1 cellular context compared by ENCODE assay signal in the genomic region with DNA sequence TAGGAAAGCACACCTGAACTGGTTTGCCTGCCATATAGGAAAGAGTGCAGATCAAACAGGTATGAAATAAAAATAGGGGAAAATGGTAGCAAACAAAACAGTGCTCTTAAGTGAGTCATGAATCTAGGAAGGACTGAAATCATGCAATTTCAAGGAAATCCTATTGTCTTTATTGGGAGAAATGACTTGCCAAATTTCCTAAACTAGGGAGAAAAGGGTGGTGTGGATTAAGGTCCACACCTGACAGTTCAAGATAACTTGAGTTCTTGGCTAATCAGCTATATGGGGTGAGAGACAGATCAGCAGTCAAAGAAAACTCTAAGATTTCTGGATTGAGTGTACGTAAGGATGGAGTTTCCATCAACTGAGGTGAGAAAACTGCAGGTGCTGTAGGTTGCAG.
TF ChIP-seq lines count a peak whose summit lies in the region.

No MANE protein-coding gene starts in this region.

TF ChIP-seq in K562, 482 proteins besides CTCF, POLR2A, EP300 and RAD21 (continued from another document):
- TF ChIP-seq THAP12 (CRISPR knock-in tag; IDR thresholded peaks at IDR 0.05) (no peak), TAL1 (IDR thresholded peaks at IDR 0.05) (peak; percentile 55), ARID1B (IDR thresholded peaks at IDR 0.05) (peak; percentile 59; the same call in 1 of the 2 replicates), ZC3H11A (IDR thresholded peaks at IDR 0.05; ENCODE audit: low read depth, low read length) (no peak), FUS (optimal IDR thresholded peaks at IDR 0.05; ENCODE audit: low read depth, low read length) (no peak)
